Comparison of ENCODE assay signal across 22 cellular contexts in the genomic region with DNA sequence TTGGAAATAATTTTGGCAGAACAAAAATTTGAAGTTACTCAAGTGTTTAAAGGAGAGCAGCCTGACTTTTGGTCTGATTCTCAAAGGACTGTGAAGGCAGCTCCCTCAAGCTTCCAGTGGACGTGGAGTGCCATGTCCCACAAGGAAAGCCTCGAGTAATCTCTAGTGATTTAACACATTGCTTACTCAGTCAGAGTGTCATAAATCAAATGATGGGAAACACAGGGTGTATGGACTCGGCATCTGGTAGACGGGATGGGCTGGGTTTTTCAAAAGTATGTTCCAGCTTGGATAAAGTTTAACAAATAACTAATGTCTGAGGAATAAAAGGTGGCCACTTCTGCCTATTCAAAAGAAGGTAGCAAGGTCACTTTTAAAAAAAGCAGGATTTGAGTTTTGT.
"Had no signal": no experiment of that assay in that cellular context is flagged by ENCODE, and none has a peak within 500 bp of the region (broad histone marks: within the 10 kb centered on the region; RNA-seq: fewer than 3 reads in every experiment).

No MANE protein-coding gene starts in this region.

- DNase-seq: activated B cell treated with CpG ODN at 0.5 μM for 24 hours; activated CD4-positive, alpha-beta T cell treated with anti-CD3 and anti-CD28 coated beads for 36 hours; activated CD4-positive, alpha-beta T cell treated with anti-CD3 and anti-CD28 coated beads, Interleukin-2, amount 50 U/mL, for 4 hours; activated CD8-positive, alpha-beta memory T cell treated with anti-CD3 and anti-CD28 coated beads for 24 hours; activated CD8-positive, alpha-beta memory T cell treated with anti-CD3 and anti-CD28 coated beads, Interleukin-2, amount 50 U/mL, for 4 hours; activated naive CD4-positive, alpha-beta T cell treated with anti-CD3 and anti-CD28 coated beads for 36 hours; activated naive CD8-positive, alpha-beta T cell treated with anti-CD3 and anti-CD28 coated beads, Interleukin-2, amount 10 ng/mL, durations not matched to agents 7 days and 5 days; activated T-cell treated with anti-CD3 and anti-CD28 coated beads, Interleukin-2, amount 50 U/mL, for 24 hours; amygdala; effector CD4-positive, alpha-beta T cell; foreskin keratinocyte; immature natural killer cell; left ventricle myocardium inferior; midbrain; retina; stimulated activated CD4-positive, alpha-beta T cell treated with anti-CD3 and anti-CD28 coated beads, Interleukin-2, amount 100 ng/mL, for 24 hours; T-helper 1 cell; testis; trophoblast cell; uterus had no signal

- H3K27ac ChIP-seq: foreskin keratinocyte, left ventricle myocardium inferior, testis, uterus had no signal

- H3K27me3 ChIP-seq: foreskin keratinocyte, testis, uterus had no signal

- H3K9me3 ChIP-seq: left ventricle myocardium inferior, testis, uterus had no signal

- H3K9me3 Mint-ChIP-seq: activated B cell treated with CpG ODN at 0.5 μM for 24 hours; activated naive CD4-positive, alpha-beta T cell treated with anti-CD3 and anti-CD28 coated beads for 36 hours; activated naive CD8-positive, alpha-beta T cell treated with anti-CD3 and anti-CD28 coated beads, Interleukin-2, amount 10 ng/mL, durations not matched to agents 7 days and 5 days; activated T-cell treated with anti-CD3 and anti-CD28 coated beads, Interleukin-2, amount 50 U/mL, for 24 hours; immature natural killer cell; nephron; stimulated activated memory B cell treated with anti-CD40 and anti-IgM and Interleukin-4, amounts not matched to agents 10 μg/mL and 1 μg/mL and 100 μg/mL, for 72 hours had no signal

- H3K4me3 ChIP-seq: left ventricle myocardium inferior, testis, uterus had no signal

- H3K4me3 Mint-ChIP-seq: activated B cell treated with CpG ODN at 0.5 μM for 24 hours; activated CD4-positive, alpha-beta T cell treated with anti-CD3 and anti-CD28 coated beads for 36 hours; activated naive CD4-positive, alpha-beta T cell treated with anti-CD3 and anti-CD28 coated beads for 36 hours; activated naive CD8-positive, alpha-beta T cell treated with anti-CD3 and anti-CD28 coated beads, Interleukin-2, amount 10 ng/mL, durations not matched to agents 7 days and 5 days; activated T-cell treated with anti-CD3 and anti-CD28 coated beads, Interleukin-2, amount 50 U/mL, for 24 hours; immature natural killer cell; nephron; stimulated activated memory B cell treated with anti-CD40 and anti-IgM and Interleukin-4, amounts not matched to agents 10 μg/mL and 1 μg/mL and 100 μg/mL, for 72 hours had no signal

- H3K36me3 Mint-ChIP-seq: activated naive CD8-positive, alpha-beta T cell treated with anti-CD3 and anti-CD28 coated beads, Interleukin-2, amount 10 ng/mL, durations not matched to agents 7 days and 5 days had no signal

- H3K27me3 Mint-ChIP-seq: activated B cell treated with CpG ODN at 0.5 μM for 24 hours; activated CD4-positive, alpha-beta T cell treated with anti-CD3 and anti-CD28 coated beads for 36 hours; activated naive CD8-positive, alpha-beta T cell treated with anti-CD3 and anti-CD28 coated beads, Interleukin-2, amount 10 ng/mL, durations not matched to agents 7 days and 5 days; activated T-cell treated with anti-CD3 and anti-CD28 coated beads, Interleukin-2, amount 50 U/mL, for 24 hours; stimulated activated memory B cell treated with anti-CD40 and anti-IgM and Interleukin-4, amounts not matched to agents 10 μg/mL and 1 μg/mL and 100 μg/mL, for 72 hours had no signal

- ATAC-seq: foreskin keratinocyte; stimulated activated memory B cell treated with anti-CD40 and anti-IgM and Interleukin-4, amounts not matched to agents 10 μg/mL and 1 μg/mL and 100 μg/mL, for 72 hours had no signal

- H3K36me3 ChIP-seq: uterus had no signal

- H3K27ac Mint-ChIP-seq: activated B cell treated with CpG ODN at 0.5 μM for 24 hours; activated CD4-positive, alpha-beta T cell treated with anti-CD3 and anti-CD28 coated beads for 36 hours; activated naive CD4-positive, alpha-beta T cell treated with anti-CD3 and anti-CD28 coated beads for 36 hours; activated naive CD8-positive, alpha-beta T cell treated with anti-CD3 and anti-CD28 coated beads, Interleukin-2, amount 10 ng/mL, durations not matched to agents 7 days and 5 days; activated T-cell treated with anti-CD3 and anti-CD28 coated beads, Interleukin-2, amount 50 U/mL, for 24 hours; immature natural killer cell; nephron; stimulated activated memory B cell treated with anti-CD40 and anti-IgM and Interleukin-4, amounts not matched to agents 10 μg/mL and 1 μg/mL and 100 μg/mL, for 72 hours had no signal

- H3K4me1 ChIP-seq: foreskin keratinocyte, left ventricle myocardium inferior, testis, uterus had no signal

- H3K4me1 Mint-ChIP-seq: activated B cell treated with CpG ODN at 0.5 μM for 24 hours had no signal
